Comparison of ENCODE assay signal across 21 cellular contexts in genomic region chr10:12340371-12340770, GRCh38. TPM values are rescaled to one million over a fixed set of nuclear protein-coding genes. Genes with fewer than 3 reads are reported as not detected.
DNase-seq lines count a peak whose midpoint lies in the region; ATAC-seq, FAIRE-seq and TF ChIP-seq lines count a peak whose summit lies in the region.
"Had no signal": no experiment of that assay in that cellular context is flagged by ENCODE, and none has a peak within 500 bp of the region (broad histone marks: within the 10 kb centered on the region; RNA-seq: fewer than 3 reads in every experiment).

No MANE protein-coding gene starts in this region.

- no peaks in the 10 kb centered on the region for H4K20me1 ChIP-seq in Loucy (ENCODE audit: insufficient read depth, low read length, poor library complexity, severe bottlenecking)

- H3K27ac Mint-ChIP-seq in stimulated activated memory B cell treated with anti-CD40 and anti-IgM and Interleukin-4, amounts not matched to agents 10 μg/mL and 1 μg/mL and 100 μg/mL, for 72 hours: peak overlapping the region; percentile 86
- H3K27ac Mint-ChIP-seq: T-helper 1 cell treated with Interleukin-12 subunit alpha and Interleukin-12 subunit beta and Interleukin-4 antibody, amounts not matched to agents 30 μg/mL and 1 μg/mL, for 36 hours had no signal

- no peaks in the 10 kb centered on the region for H3F3A ChIP-seq in Loucy (ENCODE audit: low read depth)

- TF ChIP-seq CTCF in Loucy (conservative IDR thresholded peaks at IDR 0.05; ENCODE audit: low read length) (no peak), bronchial epithelial cell (IDR thresholded peaks at IDR 0.05; ENCODE audit: insufficient read depth, low read length, severe bottlenecking) (no peak)

- no peaks in the 10 kb centered on the region for H3K36me3 ChIP-seq in Loucy (ENCODE audit: insufficient read depth, low read length)
- no peaks in the 10 kb centered on the region for H3K36me3 ChIP-seq in bronchial epithelial cell (ENCODE audit: control insufficient read depth, insufficient read depth, low read length)
- H3K36me3 ChIP-seq: Peyer's patch, SJSA1 had no signal

- H2AFZ ChIP-seq in Loucy (ENCODE audit: low read length): no peak overlapping the region

- DNase-seq in GM12892 (ENCODE audit: insufficient read length): no peak
- DNase-seq in bronchial epithelial cell (ENCODE audit: low read depth): no peak
- DNase-seq in mucosa of gallbladder (ENCODE audit: low spot score): no peak
- DNase-seq: C1 segment of cervical spinal cord; Calu3; CD8-positive, alpha-beta memory T cell; DMS153; MM.1S; NCI-H1092 treated with DMSO at 0.1 percent for 48 hours; NCI-H1436 treated with DMSO at 0.1 percent for 48 hours; NCI-H2029; NCI-H2227 treated with DMSO at 0.1 percent for 48 hours; NCI-H748 treated with DMSO at 0.1 percent for 48 hours; Peyer's patch had no signal

- peaks cover 10% of the 10 kb centered on the region for H3K4me1 ChIP-seq in Loucy (ENCODE audit: insufficient read depth, low read length, poor library complexity, severe bottlenecking)
- H3K4me1 ChIP-seq: Peyer's patch had no signal

- no peaks in the 10 kb centered on the region for H3K79me2 ChIP-seq in Loucy (ENCODE audit: insufficient read depth, low read length)

- no peaks in the 10 kb centered on the region for H3K9me3 ChIP-seq in Loucy (ENCODE audit: insufficient read depth, low read depth, low read length)
- H3K9me3 ChIP-seq: Peyer's patch, SJSA1 had no signal

- H3K4me3 Mint-ChIP-seq in stimulated activated memory B cell treated with anti-CD40 and anti-IgM and Interleukin-4, amounts not matched to agents 10 μg/mL and 1 μg/mL and 100 μg/mL, for 72 hours: no peak overlapping the region
- H3K4me3 Mint-ChIP-seq: CD8-positive, alpha-beta memory T cell; T-helper 1 cell treated with Interleukin-12 subunit alpha and Interleukin-12 subunit beta and Interleukin-4 antibody, amounts not matched to agents 30 μg/mL and 1 μg/mL, for 36 hours had no signal

- no peak overlapping the region for H3K9ac ChIP-seq in Loucy (ENCODE audit: low read depth, low read length, poor library complexity, severe bottlenecking)

- FAIRE-seq in GM12892 (lab: Jason Lieb, UNC) (peak; percentile 51), bronchial epithelial cell (lab: Jason Lieb, UNC) (peak; percentile 36)
- FAIRE-seq: G401.6 had no signal

- H3K4me3 ChIP-seq in Loucy (ENCODE audit: low read length, poor library complexity, severe bottlenecking) (no peak overlapping the region), bronchial epithelial cell (ENCODE audit: low read depth, low read length) (no peak overlapping the region)
- H3K4me3 ChIP-seq: Peyer's patch, SJSA1 had no signal

- ATAC-seq in stimulated activated memory B cell treated with anti-CD40 and anti-IgM and Interleukin-4, amounts not matched to agents 10 μg/mL and 1 μg/mL and 100 μg/mL, for 72 hours: no peak
- no peak for ATAC-seq in GM18907 (IDR thresholded peaks at IDR 0.05; ENCODE audit: unreplicated experiment)
- no peak for ATAC-seq in HG03135 (IDR thresholded peaks at IDR 0.05; ENCODE audit: unreplicated experiment)

- peaks cover 38% of the 10 kb centered on the region for H3K4me1 Mint-ChIP-seq in stimulated activated memory B cell treated with anti-CD40 and anti-IgM and Interleukin-4, amounts not matched to agents 10 μg/mL and 1 μg/mL and 100 μg/mL, for 72 hours

- H3K4me2 ChIP-seq in Loucy (ENCODE audit: low read depth, low read length, poor library complexity, severe bottlenecking): peak overlapping the region; percentile 32

- H3K9me3 Mint-ChIP-seq in stimulated activated memory B cell treated with anti-CD40 and anti-IgM and Interleukin-4, amounts not matched to agents 10 μg/mL and 1 μg/mL and 100 μg/mL, for 72 hours: no peaks in the 10 kb centered on the region
- H3K9me3 Mint-ChIP-seq: T-helper 1 cell treated with Interleukin-12 subunit alpha and Interleukin-12 subunit beta and Interleukin-4 antibody, amounts not matched to agents 30 μg/mL and 1 μg/mL, for 36 hours had no signal

- no peak for TF ChIP-seq POLR2A in GM12892 (IDR thresholded peaks at IDR 0.05; ENCODE audit: low read depth, low read length)

- peaks cover 6% of the 10 kb centered on the region for H3K36me3 Mint-ChIP-seq in stimulated activated memory B cell treated with anti-CD40 and anti-IgM and Interleukin-4, amounts not matched to agents 10 μg/mL and 1 μg/mL and 100 μg/mL, for 72 hours

- no peaks in the 10 kb centered on the region for H3K27me3 Mint-ChIP-seq in stimulated activated memory B cell treated with anti-CD40 and anti-IgM and Interleukin-4, amounts not matched to agents 10 μg/mL and 1 μg/mL and 100 μg/mL, for 72 hours
- H3K27me3 Mint-ChIP-seq: CD8-positive, alpha-beta memory T cell had no signal

- H3K27me3 ChIP-seq in Loucy (ENCODE audit: insufficient read depth, low read length, poor library complexity, severe bottlenecking) (no peaks in the 10 kb centered on the region), bronchial epithelial cell (ENCODE audit: control insufficient read depth, insufficient read depth, low read length) (peaks cover 2% of the 10 kb centered on the region)
- H3K27me3 ChIP-seq: Peyer's patch, SJSA1 had no signal

- no peaks in the 10 kb centered on the region for H3K9me2 ChIP-seq in Loucy (replicated peaks; ENCODE audit: low read depth, low read length)

RNA-seq across cellular contexts. Expression of gene CAMK1D, which starts 9.0 kb away (rescaled TPM):
- polyA plus RNA-seq in GM12892 (2012; ENCODE audit: missing spikeins): 24.6 TPM
- total RNA-seq in bronchial epithelial cell (1.8 and 7.6 TPM in 2 replicates), mucosa of gallbladder (19.4 TPM)
